ENCODE assay signal across 12 cellular contexts in the genomic region with DNA sequence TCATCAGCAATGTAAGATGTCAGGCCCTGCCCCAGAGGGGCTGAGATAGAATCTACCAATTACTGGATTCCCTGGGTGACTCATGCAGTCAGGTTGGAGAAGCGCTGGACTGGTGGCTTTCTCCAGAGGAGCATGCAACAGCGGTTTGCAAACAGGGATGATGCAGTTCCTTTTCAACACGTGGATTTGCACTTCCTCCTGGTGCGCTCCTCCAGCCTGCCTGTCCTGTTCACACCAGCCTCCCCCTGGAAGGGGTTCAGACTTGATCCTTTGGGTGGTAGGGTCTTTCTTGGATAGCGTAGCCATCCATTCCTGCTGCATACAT.
A peak's percentile ranks its signal among the peaks of the same experiment; 100 is the strongest.
DNase-seq lines count a peak whose midpoint lies in the region; ATAC-seq, FAIRE-seq and TF ChIP-seq lines count a peak whose summit lies in the region.
"Had no signal": no experiment of that assay in that cellular context is flagged by ENCODE, and none has a peak within 500 bp of the region (broad histone marks: within the 10 kb centered on the region; RNA-seq: fewer than 3 reads in every experiment).

No MANE protein-coding gene starts in this region.

- H3K9me1 ChIP-seq in keratinocyte (ENCODE audit: control insufficient read depth, extremely low read depth, insufficient read depth, low read length) = peaks cover 3% of the 10 kb centered on the region

- intact Hi-C loops in left ventricle myocardium inferior (cut with micrococcal nuclease) = no loop called here
- intact Hi-C loops in Right ventricle myocardium superior (cut with DNase I) = no loop called here
- intact Hi-C loops in uterus (cut with DNase I; ENCODE audit: low total_unique reads) = no loop called here

- no peaks in the 10 kb centered on the region for H3K9me3 ChIP-seq in left ventricle myocardium inferior (replicated peaks)
- no peaks in the 10 kb centered on the region for H3K9me3 ChIP-seq in keratinocyte (ENCODE audit: control insufficient read depth, low read depth, low read length)
- H3K9me3 ChIP-seq in uterus = no peaks in the 10 kb centered on the region
- H3K9me3 ChIP-seq: HAP-1 had no signal

- no peak overlapping the region for H3K4me2 ChIP-seq in keratinocyte (ENCODE audit: control insufficient read depth, extremely low read depth, insufficient read depth, low read depth, low read length)

- in situ Hi-C loops in SK-MEL-5 (cut with HindIII; ENCODE audit: low pct_unique_long_range_greater_than_20kb, low sequenced_read_pairs) = no loop called here

- H3K9ac ChIP-seq in keratinocyte (ENCODE audit: control insufficient read depth, extremely low read depth, insufficient read depth, low read length) = no peak overlapping the region

- peak overlapping the region; percentile 50 for H3K27ac ChIP-seq in left ventricle myocardium inferior (replicated peaks)
- H3K27ac ChIP-seq in keratinocyte (ENCODE audit: control insufficient read depth, insufficient read depth, low read length) = no peak overlapping the region
- H3K27ac ChIP-seq in uterus = peak overlapping the region; percentile 51 to 60

- TF ChIP-seq POLR2A in uterus (IDR thresholded peaks at IDR 0.05) = no peak

- no peak for ATAC-seq in Right ventricle myocardium superior (ENCODE audit: poor library complexity)

- FAIRE-seq in keratinocyte (lab: Jason Lieb, UNC) = peak; percentile 52
- FAIRE-seq: endometrium had no signal

- H3K27me3 ChIP-seq in left ventricle myocardium inferior (ENCODE audit: low read depth) = no peaks in the 10 kb centered on the region
- H3K27me3 ChIP-seq in keratinocyte (ENCODE audit: control insufficient read depth, extremely low read depth, insufficient read depth, low read length) = no peaks in the 10 kb centered on the region
- no peaks in the 10 kb centered on the region for H3K27me3 ChIP-seq in uterus

- dilution Hi-C loops in keratinocyte (cut with MboI; ENCODE audit: extremely low pct_ligation_motif_present, low sequenced_read_pairs) = no loop called here

- H3K79me2 ChIP-seq in keratinocyte (ENCODE audit: control insufficient read depth, insufficient read depth, low read length) = peaks cover 79% of the 10 kb centered on the region

- H3K4me1 ChIP-seq in left ventricle myocardium inferior (peaks cover 28% of the 10 kb centered on the region), keratinocyte (ENCODE audit: control insufficient read depth, extremely low read depth, insufficient read depth, low read length) (peaks cover 21% of the 10 kb centered on the region), uterus (peaks cover 0 to 4% of the 10 kb centered on the region in 2 donors)

- no peak for TF ChIP-seq CTCF in left ventricle myocardium inferior (IDR thresholded peaks at IDR 0.05; ENCODE audit: borderline replicate concordance)
- TF ChIP-seq CTCF in keratinocyte (optimal IDR thresholded peaks at IDR 0.05 in 1 of 3, IDR thresholded peaks at IDR 0.05 in 1 of 3, conservative IDR thresholded peaks at IDR 0.05 in 1 of 3; ENCODE audit: extremely low read depth in 1 of 3, insufficient read depth in 2 of 3, low read length in 3 of 3) = no peak
- no peak for TF ChIP-seq CTCF in uterus (IDR thresholded peaks at IDR 0.05)

- H3K36me3 ChIP-seq in left ventricle myocardium inferior (no peaks in the 10 kb centered on the region), keratinocyte (ENCODE audit: control insufficient read depth in 2 of 2, extremely low read depth in 1 of 2, insufficient read depth in 2 of 2, low read length in 2 of 2) (peaks cover 3 to 7% of the 10 kb centered on the region in 2 experiments), uterus (no peaks in the 10 kb centered on the region)
- H3K36me3 ChIP-seq: HAP-1 had no signal

- DNase-seq in left ventricle myocardium inferior = no peak
- DNase-seq in Right ventricle myocardium superior = no peak
- DNase-seq in SK-MEL-5 (ENCODE audit: low read depth, low spot score) = peak; percentile 75
- no peak for DNase-seq in keratinocyte (ENCODE audit: low read depth, low spot score)
- DNase-seq in uterus = peak in 1 of 2 donors; percentile 36
- no peak for DNase-seq in HUDEP-2 (lab: John Stamatoyannopoulos, UW; ENCODE audit: unreplicated experiment in 76 of 76)
- no peak for DNase-seq in activated CD8-positive, alpha-beta memory T cell treated with anti-CD3 and anti-CD28 coated beads, Interleukin-2, amount 50 U/mL, for 48 hours
- no peak for DNase-seq in OCI-M2 (lab: John Stamatoyannopoulos, UW; ENCODE audit: unreplicated experiment)
- DNase-seq: NCI-H446; stimulated activated CD4-positive, alpha-beta T cell treated with anti-CD3 and anti-CD28 coated beads, Interleukin-12 subunit alpha, Interleukin-12 subunit beta, amount 100 ng/mL, for 4 hours had no signal

- no peak overlapping the region for H2AFZ ChIP-seq in keratinocyte (ENCODE audit: control insufficient read depth, low read length)

- H3K4me3 ChIP-seq in left ventricle myocardium inferior = no peak overlapping the region
- no peak overlapping the region for H3K4me3 ChIP-seq in keratinocyte (ENCODE audit: control insufficient read depth in 2 of 3, extremely low read depth in 1 of 3, insufficient read depth in 2 of 3, low read depth in 1 of 3, low read length in 3 of 3)
- H3K4me3 ChIP-seq in uterus = no peak overlapping the region
- H3K4me3 ChIP-seq: HAP-1 had no signal

- H4K20me1 ChIP-seq in keratinocyte (ENCODE audit: control insufficient read depth, extremely low read depth, insufficient read depth, low read length) = no peaks in the 10 kb centered on the region
